Comparison of ENCODE assay signal across 8 cellular contexts in the genomic region with DNA sequence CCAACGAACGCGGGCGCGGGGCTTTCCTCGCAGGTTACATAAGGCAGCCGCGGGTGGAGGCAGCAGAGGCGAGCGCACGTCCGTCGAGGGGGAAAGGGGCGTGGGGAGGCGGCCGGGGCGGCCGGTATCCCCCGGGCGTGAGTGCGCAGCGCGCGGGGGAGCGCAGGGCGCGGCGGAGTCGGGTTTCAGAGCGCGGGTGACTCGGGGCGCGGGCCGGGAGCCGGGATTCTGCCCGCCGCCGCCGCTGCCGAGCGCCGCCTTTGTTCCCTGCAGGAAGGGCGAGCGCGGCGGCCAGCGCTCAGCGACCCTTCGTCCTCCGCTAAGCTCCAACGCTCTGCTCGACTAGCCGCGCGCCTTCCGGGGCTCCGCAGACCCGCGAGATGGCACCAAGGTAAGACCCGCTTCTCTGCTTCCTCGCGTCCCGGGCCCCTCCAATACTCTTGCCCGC. TPM values are rescaled to one million over a fixed set of nuclear protein-coding genes. Genes with fewer than 3 reads are reported as not detected.
DNase-seq lines count a peak whose midpoint lies in the region; ATAC-seq and TF ChIP-seq lines count a peak whose summit lies in the region.

A gene (plus strand): TSS at position 226 of the 448 bp plus-strand sequence. CDS start 155 bp downstream, at position 381.

- H3K9me3 ChIP-seq in colonic mucosa = no peaks in the 10 kb centered on the region
- H3K9me3 ChIP-seq in mucosa of descending colon = no peaks in the 10 kb centered on the region
- no peaks in the 10 kb centered on the region; the same call in 1 of the 2 replicates for H3K9me3 ChIP-seq in BE2C

- H3K4me1 ChIP-seq in colonic mucosa (no peaks in the 10 kb centered on the region), mucosa of descending colon (ENCODE audit: low read depth) (no peaks in the 10 kb centered on the region), urinary bladder (ENCODE audit: insufficient read depth) (no peaks in the 10 kb centered on the region), BE2C (no peaks in the 10 kb centered on the region)

- H3K27me3 Mint-ChIP-seq in activated naive CD4-positive, alpha-beta T cell treated with anti-CD3 and anti-CD28 coated beads, Interleukin-2, amount 50 U/mL, for 24 hours = peaks cover 34% of the 10 kb centered on the region

- H3K4me1 Mint-ChIP-seq in activated naive CD4-positive, alpha-beta T cell treated with anti-CD3 and anti-CD28 coated beads, Interleukin-2, amount 50 U/mL, for 24 hours = peaks cover 14% of the 10 kb centered on the region

- under 1% methylated on average over 65 of the region's 65 CpGs for whole genome bisulfite sequencing in urinary bladder

- TF ChIP-seq CTCF in colonic mucosa (IDR thresholded peaks at IDR 0.05) = no peak
- no peak for TF ChIP-seq CTCF in mucosa of descending colon (IDR thresholded peaks at IDR 0.05)
- TF ChIP-seq CTCF in BE2C (IDR thresholded peaks at IDR 0.05; ENCODE audit: low read depth, low read length) = no peak

- intact Hi-C loops in colonic mucosa (cut with DNase I) = no loop called here
- intact Hi-C loops in mucosa of descending colon (cut with DNase I, micrococcal nuclease) = no loop called here

- no peaks in the 10 kb centered on the region for H3K36me3 Mint-ChIP-seq in activated naive CD4-positive, alpha-beta T cell treated with anti-CD3 and anti-CD28 coated beads, Interleukin-2, amount 50 U/mL, for 24 hours

- ATAC-seq in mucosa of descending colon (peak; percentile 51), HG02840 (IDR thresholded peaks at IDR 0.05; ENCODE audit: low FRiP score, unreplicated experiment) (no peak), GM19463 (IDR thresholded peaks at IDR 0.05; ENCODE audit: unreplicated experiment) (no peak)

- no peaks in the 10 kb centered on the region for H3K9me3 Mint-ChIP-seq in activated naive CD4-positive, alpha-beta T cell treated with anti-CD3 and anti-CD28 coated beads, Interleukin-2, amount 50 U/mL, for 24 hours

- peak within 1 kb of the TSS; percentile 35 to 64 for H3K9ac ChIP-seq in colonic mucosa (ENCODE audit: low read depth in 2 of 2, low read length in 2 of 2)

- no peak for DNase-seq in activated naive CD4-positive, alpha-beta T cell treated with anti-CD3 and anti-CD28 coated beads, Interleukin-2, amount 50 U/mL, for 16 hours
- DNase-seq in colonic mucosa (no peak), mucosa of descending colon (no peak), BE2C (no peak)

- peaks cover 19% of the 10 kb centered on the region for H3K27me3 ChIP-seq in colonic mucosa
- H3K27me3 ChIP-seq in BE2C = peaks cover 50% of the 10 kb centered on the region

- H3K36me3 ChIP-seq in colonic mucosa (no peaks in the 10 kb centered on the region), mucosa of descending colon (ENCODE audit: low read depth) (no peaks in the 10 kb centered on the region), urinary bladder (ENCODE audit: insufficient read depth) (no peaks in the 10 kb centered on the region), BE2C (no peaks in the 10 kb centered on the region)

- H3K4me3 ChIP-seq in colonic mucosa (peak within 1 kb of the TSS; percentile 36), mucosa of descending colon (no peak within 1 kb of the TSS), urinary bladder (ENCODE audit: low read depth, low read length) (peak within 1 kb of the TSS; percentile 32), BE2C (ENCODE audit: low read depth, low read length) (no peak within 1 kb of the TSS)

- H3K27ac Mint-ChIP-seq in activated naive CD4-positive, alpha-beta T cell treated with anti-CD3 and anti-CD28 coated beads, Interleukin-2, amount 50 U/mL, for 24 hours = no peak within 1 kb of the TSS

- H3K27ac ChIP-seq in colonic mucosa = peak within 1 kb of the TSS; percentile 47
- H3K27ac ChIP-seq in urinary bladder (ENCODE audit: low read depth) = peak within 1 kb of the TSS; percentile 52

- H3K4me3 Mint-ChIP-seq in activated naive CD4-positive, alpha-beta T cell treated with anti-CD3 and anti-CD28 coated beads, Interleukin-2, amount 50 U/mL, for 24 hours = peak within 1 kb of the TSS; percentile 47

RNA-seq across cellular contexts. Expression of the gene that starts here (rescaled TPM):
- total RNA-seq in colonic mucosa = 10 to 100 TPM in 1 of 2 donors, 1 to 10 TPM in 1; 6.0 to 16.0 TPM
- total RNA-seq in mucosa of descending colon = 10 to 100 TPM in 2 of 3 donors, 1 to 10 TPM in 1; 4.2 to 43.4 (median 11.2) TPM
- 136 TPM for total RNA-seq in urinary bladder
- polyA plus RNA-seq in urinary bladder = 42.0 TPM
- not detected for polyA plus RNA-seq in BE2C (2012; ENCODE audit: insufficient read depth, insufficient read length, low read depth)

Comparison
In these comparisons a context has a peak if more than half of its experiments do, and no peak if none do; other contexts are left out.
1. H3K4me3 ChIP-seq: peak in colonic mucosa (single experiment) and urinary bladder (single experiment); none in mucosa of descending colon (single experiment) and BE2C (single experiment).